ENCODE assay signal across 34 cellular contexts in the genomic region with DNA sequence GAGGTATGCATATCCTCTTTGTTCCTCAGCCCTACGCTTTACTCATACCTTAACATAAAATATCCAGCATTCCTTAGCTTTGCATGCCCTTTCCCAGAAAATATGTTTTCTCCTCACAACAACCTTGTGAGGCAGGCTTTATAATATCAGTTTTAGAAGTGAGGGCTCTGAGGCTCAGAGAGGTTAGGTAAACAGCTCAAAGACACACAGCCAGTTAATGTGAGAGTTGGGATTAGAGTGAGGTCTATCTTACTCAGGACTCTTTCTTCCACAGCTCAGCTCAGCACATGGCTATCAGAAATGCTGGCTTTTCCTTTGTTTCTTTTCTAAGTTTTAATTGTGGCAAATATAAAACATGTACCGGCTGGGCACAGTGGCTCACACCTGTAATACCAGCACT.
"Had no signal": no experiment of that assay in that cellular context is flagged by ENCODE, and none has a peak within 500 bp of the region (broad histone marks: within the 10 kb centered on the region; RNA-seq: fewer than 3 reads in every experiment).

No MANE protein-coding gene starts in this region.

- H3K4me3 ChIP-seq: MG63 had no signal

- DNase-seq: Karpas-422, Kasumi-1, MG63, MM.1S, MV-4-11, NCI-H1048, NCI-H1092, NCI-H1092 treated with DMSO at 0.1 percent for 48 hours, NCI-H1105, NCI-H1105 treated with DMSO at 0.1 percent for 48 hours, NCI-H1417, NCI-H1417 treated with DMSO at 0.1 percent for 48 hours, NCI-H1436, NCI-H1436 treated with DMSO at 0.1 percent for 48 hours, NCI-H146, NCI-H1694, NCI-H1694 treated with DMSO at 0.1 percent for 48 hours, NCI-H187, NCI-H187 treated with DMSO at 0.1 percent for 48 hours, NCI-H1930, NCI-H2029, NCI-H2029 treated with DMSO at 0.1 percent for 48 hours, NCI-H2081, NCI-H2081 treated with DMSO at 0.1 percent for 48 hours, NCI-H2107, NCI-H2171, NCI-H2171 treated with DMSO at 0.1 percent for 48 hours, NCI-H2227 treated with DMSO at 0.1 percent for 48 hours, NCI-H226, NCI-H345, NCI-H446, NCI-H446 treated with DMSO at 0.1 percent for 48 hours, NCI-H510A, NCI-H510A treated with DMSO at 0.1 percent for 48 hours had no signal

- H3K27me3 ChIP-seq: MG63 had no signal

- H3K36me3 ChIP-seq: MG63 had no signal
